In the genomic region with DNA sequence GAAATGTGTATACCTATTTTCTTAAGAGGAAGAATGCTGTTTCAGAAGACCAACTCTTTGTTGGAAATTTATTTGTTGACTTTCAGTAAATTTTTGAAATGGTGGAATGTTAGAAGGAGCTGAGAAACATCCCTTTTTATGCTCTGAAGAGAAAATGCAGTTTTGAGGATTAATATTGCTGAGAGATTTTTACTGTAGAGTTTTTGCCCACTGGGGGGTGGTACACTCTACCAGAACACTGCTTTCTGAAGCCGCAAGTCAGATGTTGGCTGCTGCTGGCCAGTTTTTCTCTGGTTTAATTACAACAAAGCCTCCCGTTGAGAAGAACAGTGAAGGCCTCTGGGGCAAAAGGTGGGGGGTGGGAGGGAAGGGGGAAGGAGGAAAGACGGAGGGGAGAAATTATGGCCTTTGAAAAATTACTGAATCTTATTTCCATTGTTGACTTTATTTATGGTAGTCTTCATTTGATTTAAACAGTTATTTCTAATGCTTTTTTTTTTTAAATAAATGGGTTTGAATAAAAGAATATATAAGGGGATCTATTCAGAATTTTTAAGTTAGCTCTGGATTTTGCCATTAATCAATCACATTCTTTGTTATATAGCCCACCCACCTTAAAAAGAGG, we compare ENCODE assay signal across 8 cellular contexts. TPM values are rescaled to one million over a fixed set of nuclear protein-coding genes. Genes with fewer than 3 reads are reported as not detected.
DNase-seq lines count a peak whose midpoint lies in the region; ATAC-seq and TF ChIP-seq lines count a peak whose summit lies in the region.

No MANE protein-coding gene starts in this region.

- H3K36me3 ChIP-seq in upper lobe of right lung: no peaks in the 10 kb centered on the region

- no peaks in the 10 kb centered on the region for H3K4me1 ChIP-seq in upper lobe of right lung

- no peak overlapping the region for H3K4me3 ChIP-seq in astrocyte of the cerebellum (ENCODE audit: low read depth, low read length)
- H3K4me3 ChIP-seq in upper lobe of right lung: peak overlapping the region; percentile 48

- ATAC-seq in upper lobe of right lung (peak; percentile 63), HG02885 (IDR thresholded peaks at IDR 0.05; ENCODE audit: poor library complexity, unreplicated experiment) (no peak), GM21717 (IDR thresholded peaks at IDR 0.05; ENCODE audit: unreplicated experiment) (no peak)

- no peaks in the 10 kb centered on the region for H3K9me3 ChIP-seq in upper lobe of right lung

- H3K27ac ChIP-seq in upper lobe of right lung: peak overlapping the region; percentile 11

- intact Hi-C loops in upper lobe of right lung (cut with DNase I): no loop called here

- TF ChIP-seq CTCF in astrocyte of the cerebellum (IDR thresholded peaks at IDR 0.05; ENCODE audit: low read depth, low read length, missing control alignments): peak; percentile 61
- TF ChIP-seq CTCF in upper lobe of right lung (IDR thresholded peaks at IDR 0.05): peak; percentile 36

- in situ Hi-C loops in astrocyte of the cerebellum (cut with HindIII; ENCODE audit: low sequenced_read_pairs): no loop called here

- DNase-seq in DMS 273 (lab: John Stamatoyannopoulos, UW; ENCODE audit: unreplicated experiment): peak; percentile 82
- peak; percentile 39 for DNase-seq in NCI-H1092 treated with DMSO at 0.1 percent for 48 hours (lab: John Stamatoyannopoulos, UW)
- DNase-seq in astrocyte of the cerebellum (ENCODE audit: low read depth): peak; percentile 55
- DNase-seq in kidney tubule cell (ENCODE audit: low spot score): peak; percentile 78
- no peak for DNase-seq in upper lobe of right lung
- DNase-seq in NCI-H774 (lab: John Stamatoyannopoulos, UW): no peak

- H3K27me3 ChIP-seq in upper lobe of right lung: no peaks in the 10 kb centered on the region

RNA-seq across cellular contexts. Expression of a gene that starts 3.0 kb away (rescaled TPM):
- total RNA-seq in upper lobe of right lung: 71.2 TPM

Comparison
In these comparisons a context has a peak if more than half of its experiments do, and no peak if none do; other contexts are left out.
1. DNase-seq: peak in DMS 273 (single experiment), NCI-H1092 treated with DMSO at 0.1 percent for 48 hours (single experiment), astrocyte of the cerebellum (single experiment) and kidney tubule cell (single experiment); none in upper lobe of right lung (single experiment) and NCI-H774 (single experiment).